In genomic region chr19:49642488-49643035, GRCh38 we compare ENCODE assay signal across 8 cellular contexts. TPM values are rescaled to one million over a fixed set of nuclear protein-coding genes. Genes with fewer than 3 reads are reported as not detected.
A peak's percentile ranks its signal among the peaks of the same experiment; 100 is the strongest.
DNase-seq lines count a peak whose midpoint lies in the region; ATAC-seq and TF ChIP-seq lines count a peak whose summit lies in the region.

No MANE protein-coding gene starts in this region.

- H3K9me3 Mint-ChIP-seq in CD14-positive monocyte, result peaks cover 0 to 2% (median 0%) of the 10 kb centered on the region in 7 donors
- no peaks in the 10 kb centered on the region for H3K9me3 Mint-ChIP-seq in dendritic cell treated with granulocyte-macrophage colony-stimulating factor and Interleukin-4, amounts not matched to agents 40 ng/mL and 50 ng/mL, for 4 days
- no peaks in the 10 kb centered on the region for H3K9me3 Mint-ChIP-seq in nephron

- H3K27me3 ChIP-seq in MG63, result no peaks in the 10 kb centered on the region

- H3K4me1 Mint-ChIP-seq in CD14-positive monocyte (peaks cover 49% of the 10 kb centered on the region), nephron (peaks cover 58% of the 10 kb centered on the region)
- peaks cover 61% of the 10 kb centered on the region for H3K4me1 Mint-ChIP-seq in dendritic cell treated with granulocyte-macrophage colony-stimulating factor and Interleukin-4, amounts not matched to agents 40 ng/mL and 50 ng/mL, for 4 days (ENCODE audit: low read depth)

- H3K27ac Mint-ChIP-seq in CD14-positive monocyte (peak overlapping the region; percentile 91 to 100 (median 98)), nephron (peak overlapping the region; percentile 99 to 100 (median 100))
- H3K27ac Mint-ChIP-seq in dendritic cell treated with granulocyte-macrophage colony-stimulating factor and Interleukin-4, amounts not matched to agents 40 ng/mL and 50 ng/mL, for 4 days, result peak overlapping the region; percentile 100

- H3K4me3 Mint-ChIP-seq in CD14-positive monocyte, result peak overlapping the region; percentile 95 to 99
- H3K4me3 Mint-ChIP-seq in dendritic cell treated with granulocyte-macrophage colony-stimulating factor and Interleukin-4, amounts not matched to agents 40 ng/mL and 50 ng/mL, for 4 days, result peak overlapping the region; percentile 99
- peak overlapping the region; percentile 92 to 97 (median 94) for H3K4me3 Mint-ChIP-seq in nephron

- ATAC-seq in HG03457 (IDR thresholded peaks at IDR 0.05; ENCODE audit: unreplicated experiment) (no peak), HG03139 (IDR thresholded peaks at IDR 0.05; ENCODE audit: unreplicated experiment) (no peak), HG02798 (IDR thresholded peaks at IDR 0.05; ENCODE audit: poor library complexity, unreplicated experiment) (no peak)

- H3K27me3 Mint-ChIP-seq in CD14-positive monocyte (ENCODE audit: low read depth in 3 of 3) (peaks cover 0 to 12% (median 9%) of the 10 kb centered on the region in 3 donors), nephron (ENCODE audit: low read depth) (peaks cover 3% of the 10 kb centered on the region)
- H3K27me3 Mint-ChIP-seq in dendritic cell treated with granulocyte-macrophage colony-stimulating factor and Interleukin-4, amounts not matched to agents 40 ng/mL and 50 ng/mL, for 4 days, result no peaks in the 10 kb centered on the region

- no peaks in the 10 kb centered on the region for H3K9me3 ChIP-seq in MG63

- TF ChIP-seq CTCF in CD14-positive monocyte (IDR thresholded peaks at IDR 0.05) (no peak), nephron (IDR thresholded peaks at IDR 0.05; ENCODE audit: unreplicated experiment in 3 of 3) (no peak)

- DNase-seq in CD14-positive monocyte (ENCODE audit: low spot score) (no peak), MG63 (no peak), AG20443 (ENCODE audit: low spot score) (no peak)

- peak overlapping the region; percentile 98 for H3K4me3 ChIP-seq in MG63

- peaks cover 24 to 34% of the 10 kb centered on the region in 2 donors for H3K36me3 Mint-ChIP-seq in CD14-positive monocyte
- peaks cover 58% of the 10 kb centered on the region for H3K36me3 Mint-ChIP-seq in dendritic cell treated with granulocyte-macrophage colony-stimulating factor and Interleukin-4, amounts not matched to agents 40 ng/mL and 50 ng/mL, for 4 days (ENCODE audit: low read depth)
- H3K36me3 Mint-ChIP-seq in nephron (ENCODE audit: low read depth), result peaks cover 19% of the 10 kb centered on the region

- peaks cover 41% of the 10 kb centered on the region for H3K36me3 ChIP-seq in MG63

- intact Hi-C loops in CD14-positive monocyte (cut with micrococcal nuclease), result loop anchor here (1.0 to 5.0 kb wide), 5 partner anchors 22 to 145 kb away; partner anchors contain the start of genes PRMT1 (in 2 of the 2), PRR12 (in 1 of the 2) and RPS11 (in 1 of the 2)
- intact Hi-C loops in dendritic cell treated with granulocyte-macrophage colony-stimulating factor and Interleukin-4, amounts not matched to agents 40 ng/mL and 50 ng/mL, for 4 days (cut with micrococcal nuclease), result loop anchor here (1.0 to 5.0 kb wide), 2 partner anchors 52 to 190 kb away; partner anchors contain the start of genes ALDH16A1 and PIH1D1

RNA-seq across cellular contexts. Expression of gene SCAF1, which starts 0.6 kb away (rescaled TPM):
- polyA plus RNA-seq in CD14-positive monocyte, result under 1 TPM; 0.39 to 0.68 TPM
- total RNA-seq in MG63 (2014; rRNA removed; shearing (Covaris generic); ENCODE audit: low replicate concordance), result 13.4 and 22.7 TPM in 2 replicates

RNA-seq across cellular contexts. Expression of gene RRAS, which starts 2.6 kb away (rescaled TPM):
- polyA plus RNA-seq in CD14-positive monocyte, result 10 to 100 TPM; 80.0 to 91.7 TPM
- total RNA-seq in MG63 (2014; rRNA removed; shearing (Covaris generic); ENCODE audit: low replicate concordance), result 66.4 and 72.7 TPM in 2 replicates

RNA-seq across cellular contexts. Expression of gene IRF3, which starts 23.1 kb away (rescaled TPM):
- 10 to 100 TPM; 29.8 to 41.1 TPM for polyA plus RNA-seq in CD14-positive monocyte
- total RNA-seq in MG63 (2014; rRNA removed; shearing (Covaris generic); ENCODE audit: low replicate concordance), result 64.1 and 104 TPM in 2 replicates

RNA-seq across cellular contexts. Expression of gene BCL2L12, which starts 23.2 kb away (rescaled TPM):
- polyA plus RNA-seq in CD14-positive monocyte, result 10 to 100 TPM in 1 of 2 donors, 1 to 10 TPM in 1; 5.7 to 10.3 TPM
- 3.0 TPM in 1 of 2 replicates, not detected in the other for total RNA-seq in MG63 (2014; rRNA removed; shearing (Covaris generic); ENCODE audit: low replicate concordance)

RNA-seq across cellular contexts. Expression of gene PRMT1, which starts 34.5 kb away (rescaled TPM):
- 10 to 100 TPM; 60.1 to 74.3 TPM for polyA plus RNA-seq in CD14-positive monocyte
- 705 and 777 TPM in 2 replicates for total RNA-seq in MG63 (2014; rRNA removed; shearing (Covaris generic); ENCODE audit: low replicate concordance)
